Comparison of ENCODE assay signal across 19 cellular contexts in the genomic region with DNA sequence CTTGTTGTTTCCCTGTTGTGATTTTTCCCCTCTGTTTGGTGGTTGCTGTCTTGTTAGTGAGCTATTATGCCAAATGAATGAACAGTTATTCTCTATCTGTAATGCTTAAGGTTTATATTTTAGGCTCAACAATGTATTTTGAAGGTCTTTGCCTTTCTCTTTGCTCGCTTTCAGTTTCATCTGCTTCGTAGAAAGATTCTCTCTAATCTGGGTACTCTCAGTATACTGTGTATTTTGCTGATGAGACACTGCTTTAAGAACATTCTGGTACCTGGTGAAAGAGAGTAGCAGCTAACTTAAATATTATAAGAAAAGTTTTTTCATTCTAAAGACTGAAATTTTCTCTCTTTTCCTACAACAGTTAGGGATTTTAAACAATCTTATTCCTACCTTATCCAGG.
DNase-seq lines count a peak whose midpoint lies in the region; ATAC-seq, FAIRE-seq and TF ChIP-seq lines count a peak whose summit lies in the region.
"Had no signal": no experiment of that assay in that cellular context is flagged by ENCODE, and none has a peak within 500 bp of the region (broad histone marks: within the 10 kb centered on the region; RNA-seq: fewer than 3 reads in every experiment).

No MANE protein-coding gene starts in this region.

- H3K27ac Mint-ChIP-seq in MCF 10A (ENCODE audit: low read depth, unreplicated experiment) (peak overlapping the region; percentile 77), neural progenitor cell (no peak overlapping the region)
- H3K27ac Mint-ChIP-seq: IgD-negative memory B cell, T-cell had no signal

- H3K9me3 ChIP-seq in mammary epithelial cell (replicated peaks; ENCODE audit: insufficient read depth, low read length) (no peaks in the 10 kb centered on the region), MM.1S (replicated peaks; ENCODE audit: insufficient read depth, low read length) (no peaks in the 10 kb centered on the region), neural progenitor cell (ENCODE audit: low read depth) (no peaks in the 10 kb centered on the region)

- H3K4me1 Mint-ChIP-seq in MCF 10A (ENCODE audit: insufficient read depth, unreplicated experiment) (no peaks in the 10 kb centered on the region), neural progenitor cell (no peaks in the 10 kb centered on the region)
- H3K4me1 Mint-ChIP-seq: IgD-negative memory B cell, T-cell had no signal

- H3K27me3 Mint-ChIP-seq in MCF 10A (ENCODE audit: insufficient read depth, unreplicated experiment): no peaks in the 10 kb centered on the region
- peaks cover 2% of the 10 kb centered on the region for H3K27me3 Mint-ChIP-seq in neural progenitor cell (ENCODE audit: insufficient read depth, low read depth)
- H3K27me3 Mint-ChIP-seq: IgD-negative memory B cell, T-cell had no signal

- no peak for TF ChIP-seq CTCF in MCF 10A (IDR thresholded peaks at IDR 0.05; ENCODE audit: unreplicated experiment)
- no peak for TF ChIP-seq CTCF in mammary epithelial cell (conservative IDR thresholded peaks at IDR 0.05 in 1 of 2, IDR thresholded peaks at IDR 0.05 in 1 of 2; ENCODE audit: extremely low read depth in 1 of 2, insufficient read depth in 1 of 2, low read depth in 1 of 2, low read length in 2 of 2)
- no peak for TF ChIP-seq CTCF in MM.1S (IDR thresholded peaks at IDR 0.05; ENCODE audit: low read length)
- no peak for TF ChIP-seq CTCF in neural progenitor cell (IDR thresholded peaks at IDR 0.05)
- no peak for TF ChIP-seq CTCF in D721Med (IDR thresholded peaks at IDR 0.05; ENCODE audit: insufficient read depth, missing control alignments)

- H3K36me3 Mint-ChIP-seq in MCF 10A (ENCODE audit: insufficient read depth, unreplicated experiment) (no peaks in the 10 kb centered on the region), neural progenitor cell (no peaks in the 10 kb centered on the region)
- H3K36me3 Mint-ChIP-seq: IgD-negative memory B cell, T-cell had no signal

- H3K27me3 ChIP-seq in mammary epithelial cell (ENCODE audit: insufficient read depth, low read length) (peaks cover 2% of the 10 kb centered on the region), MM.1S (replicated peaks; ENCODE audit: insufficient read depth, low read length) (no peaks in the 10 kb centered on the region), neural progenitor cell (no peaks in the 10 kb centered on the region), H7 (ENCODE audit: control insufficient read depth, insufficient read depth, low read length) (no peaks in the 10 kb centered on the region)

- intact Hi-C loops in MCF 10A (cut with micrococcal nuclease): no loop called here
- intact Hi-C loops in mammary epithelial cell (cut with micrococcal nuclease): no loop called here

- H3K79me2 ChIP-seq in mammary epithelial cell (ENCODE audit: insufficient read depth, low read length): no peaks in the 10 kb centered on the region
- no peaks in the 10 kb centered on the region for H3K79me2 ChIP-seq in MM.1S (ENCODE audit: low read length)
- no peaks in the 10 kb centered on the region for H3K79me2 ChIP-seq in neural progenitor cell (ENCODE audit: low read depth)

- CTCF ChIA-PET in MCF 10A (lab: Yijun Ruan, JAX) (interaction anchor here (0.5 kb wide), 1 partner anchor 223 kb away, joined by 4 read pairs; no protein-coding TSS in a partner anchor), mammary epithelial cell (lab: Charles Lee; ENCODE audit: low non-redundant PET) (no interaction called here)

- POLR2A ChIA-PET in MCF 10A (lab: Yijun Ruan, JAX): no interaction called here

- peaks cover 16% of the 10 kb centered on the region for H3K9me3 Mint-ChIP-seq in MCF 10A (ENCODE audit: unreplicated experiment)
- peaks cover 2% of the 10 kb centered on the region for H3K9me3 Mint-ChIP-seq in neural progenitor cell

- FAIRE-seq in D721Med (lab: Jason Lieb, UNC): no peak

- in situ Hi-C loops in mammary epithelial cell (cut with MboI; ENCODE audit: low sequenced_read_pairs in 2 of 2): no loop called here

- H3K4me2 ChIP-seq in mammary epithelial cell (ENCODE audit: insufficient read depth, low read depth, low read length) (no peak overlapping the region), MM.1S (ENCODE audit: low read depth, low read length) (peak overlapping the region; percentile 44), neural progenitor cell (no peak overlapping the region)

- H4K20me1 ChIP-seq in mammary epithelial cell (ENCODE audit: insufficient read depth, low read length) (no peaks in the 10 kb centered on the region), MM.1S (ENCODE audit: insufficient read depth, low read length) (no peaks in the 10 kb centered on the region), neural progenitor cell (ENCODE audit: low read depth) (no peaks in the 10 kb centered on the region)

- no peak for DNase-seq in MCF 10A (ENCODE audit: unreplicated experiment)
- no peak for DNase-seq in mammary epithelial cell
- DNase-seq in MM.1S: peak; percentile 83
- DNase-seq in neural progenitor cell (ENCODE audit: low spot score): no peak
- no peak for DNase-seq in D721Med (ENCODE audit: insufficient read length, low spot score)
- DNase-seq in NCI-H1417 treated with DMSO at 0.1 percent for 48 hours (lab: John Stamatoyannopoulos, UW): no peak
- DNase-seq in H7: no peak
- DNase-seq: Calu3, DMS153, HCEC 1CT, MV-4-11, NCI-H1105 treated with DMSO at 0.1 percent for 48 hours, NCI-H2029, NCI-H446 treated with DMSO at 0.1 percent for 48 hours, NCI-H526 treated with DMSO at 0.1 percent for 48 hours, T-cell had no signal

- no peaks in the 10 kb centered on the region for H3K36me3 ChIP-seq in mammary epithelial cell (ENCODE audit: insufficient read depth, low read length)
- no peaks in the 10 kb centered on the region for H3K36me3 ChIP-seq in MM.1S (replicated peaks; ENCODE audit: insufficient read depth, low read length)
- no peaks in the 10 kb centered on the region for H3K36me3 ChIP-seq in neural progenitor cell
- no peaks in the 10 kb centered on the region for H3K36me3 ChIP-seq in H7 (replicated peaks; ENCODE audit: control insufficient read depth, insufficient read depth, low read length)

- BruUV-seq in MCF 10A (replicated peaks; lab: Mats Ljungman, UMichigan) (no TSS peak), mammary epithelial cell (replicated peaks; lab: Mats Ljungman, UMichigan) (no TSS peak)

- no peaks in the 10 kb centered on the region for H3K9me2 ChIP-seq in MM.1S (replicated peaks; ENCODE audit: insufficient read depth, low read length)

- peak; percentile 54; the same call in 2 of the 3 replicates for ATAC-seq in SK-N-SH treated with all-trans-retinoic acid at 6 μM for 48 hours
- ATAC-seq: T-cell had no signal

- H3K27ac ChIP-seq in mammary epithelial cell (ENCODE audit: insufficient read depth, low read depth, low read length) (no peak overlapping the region), MM.1S (ENCODE audit: low read length) (peak overlapping the region; percentile 28; the same call in 1 of the 2 replicates), neural progenitor cell (no peak overlapping the region)
- H3K27ac ChIP-seq: 22Rv1 had no signal

- H3K4me3 Mint-ChIP-seq in MCF 10A (ENCODE audit: unreplicated experiment) (peak overlapping the region; percentile 28), neural progenitor cell (no peak overlapping the region)
- H3K4me3 Mint-ChIP-seq: IgD-negative memory B cell, T-cell had no signal

- no peaks in the 10 kb centered on the region for H3F3A ChIP-seq in MM.1S (ENCODE audit: insufficient read depth, low read length)
- no peaks in the 10 kb centered on the region for H3F3A ChIP-seq in neural progenitor cell (ENCODE audit: low read depth)

- 54% methylated on average over 2 of the region's 2 CpGs for WGBS in mammary epithelial cell (ENCODE audit: low coverage, missing lambda C conversion rate)

- H3K9ac ChIP-seq in mammary epithelial cell (ENCODE audit: insufficient read depth, low read length): no peak overlapping the region
- H3K9ac ChIP-seq in MM.1S (ENCODE audit: low read length): no peak overlapping the region
- no peak overlapping the region for H3K9ac ChIP-seq in neural progenitor cell

- H2AFZ ChIP-seq in mammary epithelial cell (ENCODE audit: low read depth, low read length) (no peak overlapping the region), MM.1S (ENCODE audit: low read length) (peak overlapping the region; percentile 35; the same call in 1 of the 2 replicates), neural progenitor cell (replicated peaks) (peak overlapping the region; percentile 48)

- no peak overlapping the region for H3K4me3 ChIP-seq in mammary epithelial cell (replicated peaks in 1 of 3; ENCODE audit: insufficient read depth in 1 of 3, low read depth in 2 of 3, low read length in 3 of 3)
- peak overlapping the region; percentile 40 for H3K4me3 ChIP-seq in MM.1S (ENCODE audit: low read length)
- no peak overlapping the region for H3K4me3 ChIP-seq in neural progenitor cell
- no peak overlapping the region for H3K4me3 ChIP-seq in H7 (ENCODE audit: insufficient read depth, low read depth, low read length)

- dilution Hi-C loops in mammary epithelial cell (cut with HindIII; ENCODE audit: low sequenced_read_pairs): no loop called here

- no peaks in the 10 kb centered on the region for H3K4me1 ChIP-seq in mammary epithelial cell (ENCODE audit: insufficient read depth, low read length)
- no peaks in the 10 kb centered on the region for H3K4me1 ChIP-seq in MM.1S (ENCODE audit: low read length)
- H3K4me1 ChIP-seq in neural progenitor cell: no peaks in the 10 kb centered on the region

TF ChIP-seq in SK-N-SH treated with all-trans-retinoic acid at 6 μM for 48 hours, 23 proteins besides CTCF, POLR2A, EP300 and RAD21 (continues in another document):
- TF ChIP-seq GLIS3 (CRISPR knock-in tag; IDR thresholded peaks at IDR 0.05) (no peak), SNAI2 (CRISPR knock-in tag; IDR thresholded peaks at IDR 0.05) (no peak), CSDC2 (CRISPR knock-in tag; IDR thresholded peaks at IDR 0.05) (no peak), OSR1 (CRISPR knock-in tag; IDR thresholded peaks at IDR 0.05) (no peak), ESRRG (CRISPR knock-in tag; IDR thresholded peaks at IDR 0.05) (no peak), BACH2 (CRISPR knock-in tag; IDR thresholded peaks at IDR 0.05; ENCODE audit: borderline replicate concordance) (no peak), RARB (CRISPR knock-in tag; IDR thresholded peaks at IDR 0.05) (no peak), TCF4 (CRISPR knock-in tag; IDR thresholded peaks at IDR 0.05; ENCODE audit: borderline replicate concordance) (no peak), ZNF70 (CRISPR knock-in tag; IDR thresholded peaks at IDR 0.05) (no peak), ZFP3 (CRISPR knock-in tag; IDR thresholded peaks at IDR 0.05) (no peak), ZNF565 (CRISPR knock-in tag; conservative IDR thresholded peaks at IDR 0.05; ENCODE audit: low read depth) (no peak)
